12 cellular contexts compared by ENCODE assay signal in genomic region chr10:114151486-114151885, GRCh38. TPM values are rescaled to one million over a fixed set of nuclear protein-coding genes. Genes with fewer than 3 reads are reported as not detected.
DNase-seq lines count a peak whose midpoint lies in the region; ATAC-seq, FAIRE-seq and TF ChIP-seq lines count a peak whose summit lies in the region.
"Had no signal": no experiment of that assay in that cellular context is flagged by ENCODE, and none has a peak within 500 bp of the region (broad histone marks: within the 10 kb centered on the region; RNA-seq: fewer than 3 reads in every experiment).

No MANE protein-coding gene starts in this region.

- no peak for ATAC-seq in HG02588 (IDR thresholded peaks at IDR 0.05; ENCODE audit: unreplicated experiment)

- no peak overlapping the region for H3K4me3 ChIP-seq in BJ (ENCODE audit: low read depth, low read length)
- no peak overlapping the region for H3K4me3 ChIP-seq in bronchial epithelial cell (ENCODE audit: low read depth, low read length)
- H3K4me3 ChIP-seq: left ventricle myocardium inferior, right lobe of liver had no signal

- no peaks in the 10 kb centered on the region for H3K27me3 ChIP-seq in BJ (ENCODE audit: control insufficient read depth, insufficient read depth, low read length)
- no peaks in the 10 kb centered on the region for H3K27me3 ChIP-seq in bronchial epithelial cell (ENCODE audit: control insufficient read depth, insufficient read depth, low read length)
- H3K27me3 ChIP-seq: right lobe of liver had no signal

- DNase-seq in BJ (ENCODE audit: low read depth) (peak; percentile 35), HT1080 (ENCODE audit: low read depth) (peak; percentile 81), bronchial epithelial cell (ENCODE audit: low read depth) (peak; percentile 97), myocyte (ENCODE audit: low read depth) (peak; percentile 50), head of caudate nucleus (no peak), activated gamma-delta T cell treated with Interleukin-2 at 50 U/mL for 16 hours (no peak), posterior cingulate gyrus (no peak)
- DNase-seq: activated naive CD4-positive, alpha-beta T cell; left ventricle myocardium inferior; right lobe of liver had no signal

- POLR2A ChIA-PET in BJ (lab: Charles Lee): no interaction called here

- H3K36me3 ChIP-seq in BJ (ENCODE audit: control insufficient read depth, insufficient read depth, low read length) (peaks cover 1% of the 10 kb centered on the region), bronchial epithelial cell (ENCODE audit: control insufficient read depth, insufficient read depth, low read length) (peaks cover 2% of the 10 kb centered on the region)

- intact Hi-C loops in head of caudate nucleus (cut with DNase I) (no loop called here), posterior cingulate gyrus (cut with DNase I) (no loop called here)

- CTCF ChIA-PET in BJ (lab: Yijun Ruan, JAX): no interaction called here

- FAIRE-seq in bronchial epithelial cell (lab: Jason Lieb, UNC): peak; percentile 72
- FAIRE-seq: D721Med had no signal

- no peak for TF ChIP-seq CTCF in BJ (IDR thresholded peaks at IDR 0.05; ENCODE audit: insufficient read depth, low read depth, low read length)
- TF ChIP-seq CTCF in bronchial epithelial cell (IDR thresholded peaks at IDR 0.05; ENCODE audit: insufficient read depth, low read length, severe bottlenecking): no peak

RNA-seq across cellular contexts. Expression of gene CCDC186, which starts 22.5 kb away (rescaled TPM):
- polyA plus RNA-seq in BJ (2011; rRNA removed): 2.2 and 5.4 TPM in 2 replicates
- 3.0 and 4.3 TPM in 2 replicates for polyA minus RNA-seq in BJ (2011; rRNA and poly(A)+ RNA removed)
- total RNA-seq in HT1080 (2014; rRNA removed; shearing (Covaris generic)): 2.7 and 6.7 TPM in 2 replicates
- 2.4 and 3.9 TPM in 2 replicates for polyA plus RNA-seq in HT1080 (2015; cell fraction: cytosol; rRNA removed)
- 6.4 and 9.2 TPM in 2 replicates for polyA plus RNA-seq in HT1080 (2015; cell fraction: nucleus; rRNA removed)
- total RNA-seq in bronchial epithelial cell (21.6 and 22.4 TPM in 2 replicates), myocyte (27.0 and 35.0 TPM in 2 replicates)
- polyA plus RNA-seq in myocyte (2012): 6.6 TPM

RNA-seq across cellular contexts. Expression of gene TDRD1, which starts 27.7 kb away (rescaled TPM):
- polyA plus RNA-seq in BJ (2011; rRNA removed): 0.01 TPM in 1 of 2 replicates, not detected in the other
- polyA minus RNA-seq in BJ (2011; rRNA and poly(A)+ RNA removed): not detected in 2 replicates
- total RNA-seq in HT1080 (2014; rRNA removed; shearing (Covaris generic)): not detected in 2 replicates
- polyA plus RNA-seq in HT1080 (2015; cell fraction: cytosol; rRNA removed): not detected in 2 replicates
- not detected in 2 replicates for polyA plus RNA-seq in HT1080 (2015; cell fraction: nucleus; rRNA removed)
- total RNA-seq in bronchial epithelial cell (1.8 and 2.1 TPM in 2 replicates), myocyte (0.51 and 0.62 TPM in 2 replicates)
- polyA plus RNA-seq in myocyte (2012): 0.14 TPM

Comparison
In these comparisons a context has a peak if more than half of its experiments do, and no peak if none do; other contexts are left out.
1. DNase-seq: peak in BJ (single experiment), HT1080 (single experiment), bronchial epithelial cell (single experiment) and myocyte (single experiment); none in head of caudate nucleus (0 of 42), activated gamma-delta T cell treated with Interleukin-2 at 50 U/mL for 16 hours (single experiment) and posterior cingulate gyrus (0 of 10).